13 cellular contexts compared by ENCODE assay signal in genomic region chr12:27024291-27024690, GRCh38.
DNase-seq lines count a peak whose midpoint lies in the region; ATAC-seq and TF ChIP-seq lines count a peak whose summit lies in the region.
"Had no signal": no experiment of that assay in that cellular context is flagged by ENCODE, and none has a peak within 500 bp of the region (broad histone marks: within the 10 kb centered on the region; RNA-seq: fewer than 3 reads in every experiment).

No MANE protein-coding gene starts in this region.

- no peak overlapping the region for H2AFZ ChIP-seq in MM.1S (ENCODE audit: low read length)

- H3K4me3 ChIP-seq in DOHH2 (ENCODE audit: low read length) (0 out of 2 replicates have a peak overlapping the region, but pooled peaks have one; percentile 76), MM.1S (ENCODE audit: low read length) (no peak overlapping the region)

- no peaks in the 10 kb centered on the region for H3K9me3 Mint-ChIP-seq in central memory CD8-positive, alpha-beta T cell
- no peaks in the 10 kb centered on the region for H3K9me3 Mint-ChIP-seq in nephron progenitor cell

- no peak for TF ChIP-seq CTCF in DOHH2 (IDR thresholded peaks at IDR 0.05; ENCODE audit: low read depth, low read length, poor library complexity, severe bottlenecking)
- TF ChIP-seq CTCF in MM.1S (IDR thresholded peaks at IDR 0.05; ENCODE audit: low read length) = no peak
- TF ChIP-seq CTCF in nephron progenitor cell (IDR thresholded peaks at IDR 0.05) = no peak

- H3K4me3 Mint-ChIP-seq in central memory CD8-positive, alpha-beta T cell = peak overlapping the region; percentile 95
- H3K4me3 Mint-ChIP-seq in nephron progenitor cell = peak overlapping the region; percentile 99

- H3K27ac Mint-ChIP-seq in central memory CD8-positive, alpha-beta T cell (ENCODE audit: low read depth) = no peak overlapping the region
- no peak overlapping the region for H3K27ac Mint-ChIP-seq in nephron progenitor cell

- peaks cover 19% of the 10 kb centered on the region for H3K4me1 ChIP-seq in DOHH2 (ENCODE audit: control insufficient read depth, low read length)
- peaks cover 13% of the 10 kb centered on the region; the same call in 1 of the 2 replicates for H3K4me1 ChIP-seq in MM.1S (ENCODE audit: low read length)

- H3K9me2 ChIP-seq in DOHH2 (replicated peaks; ENCODE audit: control insufficient read depth, low read length) = no peaks in the 10 kb centered on the region
- no peaks in the 10 kb centered on the region for H3K9me2 ChIP-seq in MM.1S (replicated peaks; ENCODE audit: insufficient read depth, low read length)

- ATAC-seq in central memory CD8-positive, alpha-beta T cell (replicated peaks; ENCODE audit: extremely low read depth, poor library complexity, severe bottlenecking) = no peak
- ATAC-seq: activated CD4-positive, CD25-positive, alpha-beta regulatory T cell treated with anti-CD3 and anti-CD28 coated beads, Interleukin-2, amount 50 U/mL, for 24 hours; esophagus mucosa had no signal

- H3K79me2 ChIP-seq in DOHH2 (ENCODE audit: control insufficient read depth, low read length) (peaks cover 39% of the 10 kb centered on the region), MM.1S (ENCODE audit: low read length) (peaks cover 41% of the 10 kb centered on the region)

- no peaks in the 10 kb centered on the region for H3K9me3 ChIP-seq in DOHH2 (ENCODE audit: control insufficient read depth, insufficient read depth, low read length)
- no peaks in the 10 kb centered on the region for H3K9me3 ChIP-seq in MM.1S (replicated peaks; ENCODE audit: insufficient read depth, low read length)
- H3K9me3 ChIP-seq: thyroid gland had no signal

- peak overlapping the region; percentile 70 for H3K4me2 ChIP-seq in DOHH2 (ENCODE audit: low read length)
- peak overlapping the region; percentile 63; the same call in 1 of the 2 replicates for H3K4me2 ChIP-seq in MM.1S (ENCODE audit: low read depth, low read length)

- no peak for TF ChIP-seq POLR2A in erythroblast (IDR thresholded peaks at IDR 0.05; ENCODE audit: low read length)

- H3K36me3 ChIP-seq in DOHH2 (ENCODE audit: control insufficient read depth, low read length) (peaks cover 33% of the 10 kb centered on the region), MM.1S (replicated peaks; ENCODE audit: insufficient read depth, low read length) (peaks cover 10% of the 10 kb centered on the region; the same call in 1 of the 2 replicates)

- H3F3A ChIP-seq in DOHH2 (ENCODE audit: control insufficient read depth, insufficient read depth) (no peaks in the 10 kb centered on the region), MM.1S (ENCODE audit: insufficient read depth, low read length) (no peaks in the 10 kb centered on the region)

- peaks cover 25% of the 10 kb centered on the region for H3K36me3 Mint-ChIP-seq in central memory CD8-positive, alpha-beta T cell (ENCODE audit: insufficient read depth)
- peaks cover 18% of the 10 kb centered on the region for H3K36me3 Mint-ChIP-seq in nephron progenitor cell (ENCODE audit: low read depth)

- no peak for DNase-seq in MM.1S
- DNase-seq in central memory CD8-positive, alpha-beta T cell (ENCODE audit: low spot score in 2 of 2) = no peak
- no peak for DNase-seq in nephron progenitor cell
- no peak for DNase-seq in middle frontal gyrus (ENCODE audit: extremely low spot score, low spot score)
- no peak for DNase-seq in erythroblast (lab: John Stamatoyannopoulos, UW)
- DNase-seq in Ammon's horn (ENCODE audit: low spot score) = no peak
- DNase-seq: MV-4-11, NCI-H524, Right ventricle myocardium superior, thyroid gland had no signal

- H3K27me3 ChIP-seq in DOHH2 (ENCODE audit: control insufficient read depth, low read length) (0 out of 2 replicates have a peak, but pooled peaks cover 2% of the 10 kb centered on the region), MM.1S (replicated peaks; ENCODE audit: insufficient read depth, low read length) (no peaks in the 10 kb centered on the region)
- H3K27me3 ChIP-seq: thyroid gland had no signal

- H3K27me3 Mint-ChIP-seq in central memory CD8-positive, alpha-beta T cell = no peaks in the 10 kb centered on the region
- H3K27me3 Mint-ChIP-seq in nephron progenitor cell (ENCODE audit: low read depth, poor library complexity) = peaks cover 16% of the 10 kb centered on the region

- H3K4me1 Mint-ChIP-seq in central memory CD8-positive, alpha-beta T cell = peaks cover 38% of the 10 kb centered on the region
- H3K4me1 Mint-ChIP-seq in nephron progenitor cell = peaks cover 24% of the 10 kb centered on the region

- H3K27ac ChIP-seq in DOHH2 (ENCODE audit: low read depth, low read length) (no peak overlapping the region), MM.1S (ENCODE audit: low read length) (no peak overlapping the region)
- H3K27ac ChIP-seq: thyroid gland had no signal

- no peak overlapping the region for H3K9ac ChIP-seq in MM.1S (ENCODE audit: low read length)

- H4K20me1 ChIP-seq in DOHH2 (ENCODE audit: control insufficient read depth, insufficient read depth, low read depth, low read length) = no peaks in the 10 kb centered on the region
- H4K20me1 ChIP-seq in MM.1S (ENCODE audit: insufficient read depth, low read length) = no peaks in the 10 kb centered on the region
